ENCODE assay signal across 8 cellular contexts in the genomic region with DNA sequence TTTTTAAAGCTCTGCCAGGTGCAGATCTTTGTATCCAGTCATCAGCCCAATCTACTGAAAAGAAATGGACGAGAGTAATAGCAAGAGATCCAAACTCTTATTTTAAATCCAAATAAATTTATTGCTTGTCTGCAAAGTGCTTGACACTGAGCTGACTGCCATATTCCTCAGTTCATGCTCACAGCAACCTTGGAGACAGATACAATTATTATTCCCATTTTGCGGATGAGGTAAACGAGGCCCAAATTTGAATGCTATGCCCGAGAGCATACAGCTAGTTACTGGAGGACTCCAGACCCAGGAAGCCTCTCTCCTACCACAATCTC. TPM values are rescaled to one million over a fixed set of nuclear protein-coding genes. Genes with fewer than 3 reads are reported as not detected.
DNase-seq lines count a peak whose midpoint lies in the region; TF ChIP-seq lines count a peak whose summit lies in the region.

No MANE protein-coding gene starts in this region.

- H3K79me2 ChIP-seq in SU-DHL-6 (ENCODE audit: insufficient read depth, low read length) = peaks cover 41% of the 10 kb centered on the region

- TF ChIP-seq CTCF in GM12865 (IDR thresholded peaks at IDR 0.05; ENCODE audit: insufficient read depth, low read depth, low read length, missing control alignments) (no peak), SU-DHL-6 (IDR thresholded peaks at IDR 0.05; ENCODE audit: insufficient read depth, low read length, poor library complexity, severe bottlenecking) (no peak), fibroblast of the aortic adventitia (IDR thresholded peaks at IDR 0.05; ENCODE audit: insufficient read depth, low read length) (no peak), retinal pigment epithelial cell (conservative IDR thresholded peaks at IDR 0.05; ENCODE audit: low read depth, low read length) (no peak), GM13977 (IDR thresholded peaks at IDR 0.05; ENCODE audit: extremely low read depth, insufficient read depth, missing control alignments) (no peak)

- peak overlapping the region; percentile 36; the same call in 1 of the 2 replicates for H3K27ac ChIP-seq in SU-DHL-6 (ENCODE audit: low read depth, low read length)

- H3K4me3 ChIP-seq in GM12865 (ENCODE audit: low read depth, low read length) = peak overlapping the region; percentile 96
- H3K4me3 ChIP-seq in SU-DHL-6 (ENCODE audit: insufficient read depth, low read length, poor library complexity, severe bottlenecking) = peak overlapping the region; percentile 70
- H3K4me3 ChIP-seq in fibroblast of the aortic adventitia (ENCODE audit: low read depth, low read length) = peak overlapping the region; percentile 98
- H3K4me3 ChIP-seq in retinal pigment epithelial cell (ENCODE audit: low read length) = peak overlapping the region; percentile 98

- peak overlapping the region; percentile 74 for H3K4me2 ChIP-seq in SU-DHL-6 (ENCODE audit: low read depth, low read length, poor library complexity, severe bottlenecking)

- in situ Hi-C loops in GM13977 (cut with MboI; ENCODE audit: low pct_unique_long_range_greater_than_20kb, low sequenced_read_pairs, unreplicated experiment) = loop anchor here (10.0 kb wide), 1 partner anchor 359 kb away; no protein-coding TSS in a partner anchor

- no peaks in the 10 kb centered on the region for H3F3A ChIP-seq in SU-DHL-6 (ENCODE audit: insufficient read depth)

- no peaks in the 10 kb centered on the region for H3K9me2 ChIP-seq in SU-DHL-6 (replicated peaks; ENCODE audit: insufficient read depth, low read length)

- H3K9ac ChIP-seq in SU-DHL-6 (ENCODE audit: low read length) = peak overlapping the region; percentile 94

- DNase-seq in GM12865 (ENCODE audit: low read depth) (no peak), fibroblast of the aortic adventitia (ENCODE audit: low read depth) (no peak), retinal pigment epithelial cell (ENCODE audit: low read depth) (no peak), NCI-H187 (lab: John Stamatoyannopoulos, UW) (no peak), GM13977 (ENCODE audit: low spot score) (no peak), Ammon's horn (ENCODE audit: low spot score) (no peak), DMS79 treated with DMSO at 0.1 percent for 48 hours (lab: John Stamatoyannopoulos, UW) (no peak)

- H3K36me3 ChIP-seq in SU-DHL-6 (ENCODE audit: low read length) = peaks cover 16% of the 10 kb centered on the region

- no peaks in the 10 kb centered on the region for H3K27me3 ChIP-seq in SU-DHL-6 (ENCODE audit: low read length)

- no peaks in the 10 kb centered on the region for H4K20me1 ChIP-seq in SU-DHL-6 (ENCODE audit: low read depth, low read length)

- H2AFZ ChIP-seq in SU-DHL-6 (ENCODE audit: low read depth, low read length, severe bottlenecking) = peak overlapping the region; percentile 78

- no peaks in the 10 kb centered on the region for H3K9me3 ChIP-seq in SU-DHL-6 (ENCODE audit: insufficient read depth, low read length)

RNA-seq across cellular contexts. Expression of a gene that starts 0.6 kb away (rescaled TPM):
- total RNA-seq in fibroblast of the aortic adventitia (ENCODE audit: low replicate concordance) = 27.0 and 35.8 TPM in 2 replicates

RNA-seq across cellular contexts. Expression of a gene that starts 8.0 kb away (rescaled TPM):
- total RNA-seq in fibroblast of the aortic adventitia (ENCODE audit: low replicate concordance) = 28.5 and 28.7 TPM in 2 replicates

RNA-seq across cellular contexts. Expression of a gene that starts 27.7 kb away (rescaled TPM):
- 180 and 302 TPM in 2 replicates for total RNA-seq in fibroblast of the aortic adventitia (ENCODE audit: low replicate concordance)
